ENCODE assay signal across 13 cellular contexts in genomic region chr14:39091716-39092115, GRCh38.
"Had no signal": no experiment of that assay in that cellular context is flagged by ENCODE, and none has a peak within 500 bp of the region (broad histone marks: within the 10 kb centered on the region; RNA-seq: fewer than 3 reads in every experiment).

No MANE protein-coding gene starts in this region.

- H3K27ac ChIP-seq: ascending aorta, foreskin keratinocyte, lower lobe of right lung, right atrium auricular region, SK-N-MC, transverse colon had no signal

- H3K4me3 Mint-ChIP-seq: mesothelial cell of epicardium; stimulated activated effector memory CD8-positive, alpha-beta T cell treated with anti-CD3 and anti-CD28 coated beads, Interleukin-12 subunit alpha, Interleukin-12 subunit beta, amount 100 ng/mL, for 72 hours; T-helper 1 cell treated with Interleukin-12 subunit alpha and Interleukin-12 subunit beta and Interleukin-4 antibody, amounts not matched to agents 30 μg/mL and 1 μg/mL, for 36 hours had no signal

- ATAC-seq: foreskin keratinocyte; left cardiac atrium; lower lobe of right lung; stimulated activated effector memory CD8-positive, alpha-beta T cell treated with anti-CD3 and anti-CD28 coated beads, Interleukin-12 subunit alpha, Interleukin-12 subunit beta, amount 100 ng/mL, for 72 hours had no signal

- DNase-seq: foreskin keratinocyte, left cardiac atrium, lower lobe of right lung, posterior cingulate gyrus, substantia nigra, transverse colon had no signal

- H3K4me1 ChIP-seq: foreskin keratinocyte, right atrium auricular region had no signal

- H3K4me3 ChIP-seq: ascending aorta, lower lobe of right lung, right atrium auricular region, SK-N-MC, smooth muscle cell, transverse colon had no signal

- H3K27me3 ChIP-seq: ascending aorta, foreskin keratinocyte, right atrium auricular region, transverse colon had no signal

- H3K9me3 Mint-ChIP-seq: mesothelial cell of epicardium; stimulated activated effector memory CD8-positive, alpha-beta T cell treated with anti-CD3 and anti-CD28 coated beads, Interleukin-12 subunit alpha, Interleukin-12 subunit beta, amount 100 ng/mL, for 72 hours; T-helper 1 cell treated with Interleukin-12 subunit alpha and Interleukin-12 subunit beta and Interleukin-4 antibody, amounts not matched to agents 30 μg/mL and 1 μg/mL, for 36 hours had no signal

- H3K4me1 Mint-ChIP-seq: mesothelial cell of epicardium had no signal

- H3K27ac Mint-ChIP-seq: mesothelial cell of epicardium; stimulated activated effector memory CD8-positive, alpha-beta T cell treated with anti-CD3 and anti-CD28 coated beads, Interleukin-12 subunit alpha, Interleukin-12 subunit beta, amount 100 ng/mL, for 72 hours had no signal

- H3K9me3 ChIP-seq: ascending aorta, lower lobe of right lung, right atrium auricular region, transverse colon had no signal
